ENCODE assay signal across 1 cellular context in the genomic region with DNA sequence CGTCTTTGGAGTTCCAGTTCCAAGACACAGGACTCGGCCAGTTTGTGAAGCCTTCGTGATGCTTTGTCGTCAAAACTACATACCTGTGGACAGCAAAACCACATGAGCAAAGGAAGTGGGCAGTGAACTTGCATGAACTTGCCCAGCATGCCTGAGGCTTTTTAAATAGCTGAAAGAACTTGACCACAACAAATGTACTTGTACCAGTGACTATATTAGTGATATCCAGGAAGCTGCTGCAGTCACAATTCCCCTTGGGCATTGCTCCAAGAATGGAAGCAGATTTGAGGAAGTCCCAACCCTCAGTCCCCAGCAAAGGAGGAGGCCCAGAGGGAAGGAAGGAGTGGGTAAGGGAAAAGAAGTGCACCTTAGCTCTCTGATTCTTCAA.
TF ChIP-seq lines count a peak whose summit lies in the region.

No MANE protein-coding gene starts in this region.

TF ChIP-seq in endothelial cell of umbilical vein, 7 proteins besides CTCF, POLR2A, EP300 and RAD21 (continued from another document):
- TF ChIP-seq MYC (IDR thresholded peaks at IDR 0.05; ENCODE audit: low read depth, low read length) (no peak), POLR2AphosphoS5 (IDR thresholded peaks at IDR 0.05; ENCODE audit: insufficient read depth, low read depth, low read length) (no peak), FOS (IDR thresholded peaks at IDR 0.05; ENCODE audit: borderline replicate concordance, insufficient read depth, low read length) (no peak), JUN (IDR thresholded peaks at IDR 0.05; ENCODE audit: borderline replicate concordance, insufficient read depth, insufficient read length, low read depth) (no peak), EZH2 (IDR thresholded peaks at IDR 0.05; ENCODE audit: borderline replicate concordance, low read depth, low read length, severe bottlenecking) (no peak), MAX (IDR thresholded peaks at IDR 0.05; ENCODE audit: insufficient read depth, insufficient read length) (no peak)
TF ChIP-seq in endothelial cell of umbilical vein: peak in this region for 0.
